Comparison of ENCODE assay signal across 18 cellular contexts in the genomic region with DNA sequence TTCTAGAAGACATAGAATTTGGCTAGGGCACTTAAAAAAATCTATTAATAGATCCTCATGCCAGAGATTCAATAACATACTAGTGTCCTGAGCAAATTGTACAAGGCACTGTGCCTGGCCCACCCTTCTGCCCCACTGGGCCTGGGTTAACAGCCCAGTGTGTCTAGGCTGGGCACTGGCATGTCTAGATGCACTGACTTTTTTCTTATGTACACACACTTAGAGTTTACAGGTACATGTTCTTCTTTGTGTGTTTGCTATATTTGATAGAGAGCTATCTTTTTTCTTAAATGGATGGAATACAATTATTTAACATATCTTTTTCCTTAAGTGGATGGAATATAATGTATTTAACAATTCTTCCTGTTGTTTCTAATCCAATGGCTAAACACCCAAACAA.
DNase-seq lines count a peak whose midpoint lies in the region; ATAC-seq lines count a peak whose summit lies in the region.
"Had no signal": no experiment of that assay in that cellular context is flagged by ENCODE, and none has a peak within 500 bp of the region (broad histone marks: within the 10 kb centered on the region; RNA-seq: fewer than 3 reads in every experiment).

No MANE protein-coding gene starts in this region.

- no peak overlapping the region for H3K23ac ChIP-seq in mesenchymal stem cell (ENCODE audit: low read length in 2 of 2)

- peak overlapping the region; percentile 63; the same call in 1 of the 2 replicates for H3K9ac ChIP-seq in GM23248
- peak overlapping the region; percentile 91 for H3K9ac ChIP-seq in adipocyte (ENCODE audit: low read length)
- peak overlapping the region; percentile 89 for H3K9ac ChIP-seq in mesenchymal stem cell (ENCODE audit: low read length)
- peak overlapping the region in 2 of 3 donors; percentile 8 to 41 for H3K9ac ChIP-seq in skeletal muscle tissue (ENCODE audit: low read depth in 1 of 3, low read length in 3 of 3)
- H3K9ac ChIP-seq: BLaER1 had no signal

- H3K14ac ChIP-seq in mesenchymal stem cell (ENCODE audit: low read length in 2 of 2), result no peak overlapping the region

- peaks cover 21% of the 10 kb centered on the region for H3F3A ChIP-seq in GM23248 (ENCODE audit: insufficient read depth)

- peaks cover 27% of the 10 kb centered on the region for H3K4me1 ChIP-seq in GM23248 (ENCODE audit: insufficient read depth)
- H3K4me1 ChIP-seq in adipocyte (ENCODE audit: control insufficient read depth, insufficient read depth, low read length), result peaks cover 48% of the 10 kb centered on the region
- peaks cover 12% of the 10 kb centered on the region for H3K4me1 ChIP-seq in mesenchymal stem cell (ENCODE audit: control insufficient read depth, insufficient read depth, low read depth, low read length)
- peaks cover 20 to 26% (median 24%) of the 10 kb centered on the region in 3 donors for H3K4me1 ChIP-seq in skeletal muscle tissue (ENCODE audit: control insufficient read depth in 3 of 3, insufficient read depth in 3 of 3, low read length in 3 of 3)
- H3K4me1 ChIP-seq: BLaER1, SJCRH30 had no signal

- ATAC-seq in stimulated activated memory B cell treated with anti-CD40 and anti-IgM and Interleukin-4, amounts not matched to agents 10 μg/mL and 1 μg/mL and 100 μg/mL, for 72 hours, result no peak
- ATAC-seq: left lobe of liver had no signal

- H3K27ac Mint-ChIP-seq in stimulated activated memory B cell treated with anti-CD40 and anti-IgM and Interleukin-4, amounts not matched to agents 10 μg/mL and 1 μg/mL and 100 μg/mL, for 72 hours, result no peak overlapping the region
- H3K27ac Mint-ChIP-seq: naive B cell, progenitor cell of endocrine pancreas had no signal

- H3K36me3 ChIP-seq in GM23248 (ENCODE audit: low read depth) (no peaks in the 10 kb centered on the region), adipocyte (ENCODE audit: control insufficient read depth, insufficient read depth, low read length, severe bottlenecking) (no peaks in the 10 kb centered on the region), mesenchymal stem cell (ENCODE audit: control insufficient read depth in 1 of 2, insufficient read depth in 2 of 2, low read depth in 1 of 2, low read length in 2 of 2) (peaks cover 0 to 4% of the 10 kb centered on the region in 2 experiments), skeletal muscle tissue (ENCODE audit: control insufficient read depth in 3 of 3, insufficient read depth in 3 of 3, low read length in 3 of 3) (no peaks in the 10 kb centered on the region)
- H3K36me3 ChIP-seq: SJCRH30 had no signal

- H2AK5ac ChIP-seq in mesenchymal stem cell (ENCODE audit: low read length, severe bottlenecking), result no peak overlapping the region

- no peaks in the 10 kb centered on the region for H3K27me3 ChIP-seq in GM23248 (replicated peaks; ENCODE audit: insufficient read depth)
- no peaks in the 10 kb centered on the region for H3K27me3 ChIP-seq in adipocyte (replicated peaks; ENCODE audit: control insufficient read depth, insufficient read depth, low read length)
- no peaks in the 10 kb centered on the region for H3K27me3 ChIP-seq in mesenchymal stem cell (ENCODE audit: control insufficient read depth in 1 of 2, insufficient read depth in 1 of 2, low read length in 2 of 2)
- no peaks in the 10 kb centered on the region for H3K27me3 ChIP-seq in skeletal muscle tissue (ENCODE audit: control insufficient read depth in 3 of 3, insufficient read depth in 3 of 3, low read length in 3 of 3)
- H3K27me3 ChIP-seq: BLaER1, SJCRH30 had no signal

- H3K4me2 ChIP-seq in GM23248 (ENCODE audit: unreplicated experiment) (peak overlapping the region; percentile 75), mesenchymal stem cell (ENCODE audit: low read length, poor library complexity, severe bottlenecking) (no peak overlapping the region)
- H3K4me2 ChIP-seq: BLaER1 had no signal

- H3K18ac ChIP-seq in mesenchymal stem cell (ENCODE audit: low read depth in 1 of 2, low read length in 2 of 2), result peak overlapping the region in 1 of 2 experiments; percentile 16

- in situ Hi-C loops in GM23248 (cut with MboI), result no loop called here

- H2AFZ ChIP-seq in GM23248 (peak overlapping the region; percentile 36; the same call in 1 of the 2 replicates), mesenchymal stem cell (ENCODE audit: low read depth, low read length) (no peak overlapping the region)

- H4K91ac ChIP-seq in mesenchymal stem cell (ENCODE audit: low read length), result no peak overlapping the region

- H3K9me3 Mint-ChIP-seq in stimulated activated memory B cell treated with anti-CD40 and anti-IgM and Interleukin-4, amounts not matched to agents 10 μg/mL and 1 μg/mL and 100 μg/mL, for 72 hours, result peaks cover 3% of the 10 kb centered on the region

- H3K79me2 ChIP-seq in GM23248 (ENCODE audit: insufficient read depth), result no peaks in the 10 kb centered on the region

- no peak for DNase-seq in GM23248
- no peak for DNase-seq in adipocyte (ENCODE audit: low read depth)
- no peak for DNase-seq in mesenchymal stem cell
- no peak for DNase-seq in NCI-H2196 treated with DMSO at 0.1 percent for 48 hours (lab: John Stamatoyannopoulos, UW; ENCODE audit: unreplicated experiment)
- no peak for DNase-seq in activated gamma-delta T cell (lab: John Stamatoyannopoulos, UW)
- no peak for DNase-seq in NCI-H2227 treated with DMSO at 0.1 percent for 48 hours (lab: John Stamatoyannopoulos, UW)
- DNase-seq: activated CD8-positive, alpha-beta memory T cell treated with anti-CD3 and anti-CD28 coated beads, Interleukin-2, amount 50 U/mL, for 48 hours; activated naive CD4-positive, alpha-beta T cell; DMS 273 treated with DMSO at 0.1 percent for 48 hours; naive B cell; NCI-H1694 treated with DMSO at 0.1 percent for 48 hours; NCI-H524 treated with DMSO at 0.1 percent for 48 hours; SJCRH30 had no signal

- peaks cover 4% of the 10 kb centered on the region for H3K36me3 Mint-ChIP-seq in stimulated activated memory B cell treated with anti-CD40 and anti-IgM and Interleukin-4, amounts not matched to agents 10 μg/mL and 1 μg/mL and 100 μg/mL, for 72 hours

- H3K9me3 ChIP-seq in GM23248 (ENCODE audit: low read depth) (no peaks in the 10 kb centered on the region), adipocyte (ENCODE audit: control insufficient read depth, low read length) (peaks cover 14% of the 10 kb centered on the region), mesenchymal stem cell (ENCODE audit: control insufficient read depth, low read length) (no peaks in the 10 kb centered on the region), skeletal muscle tissue (ENCODE audit: control insufficient read depth in 3 of 3, low read length in 3 of 3) (no peaks in the 10 kb centered on the region)
- H3K9me3 ChIP-seq: SJCRH30 had no signal

- H3K9me2 ChIP-seq in GM23248 (ENCODE audit: insufficient read depth), result no peaks in the 10 kb centered on the region

- H3K4me1 Mint-ChIP-seq in stimulated activated memory B cell treated with anti-CD40 and anti-IgM and Interleukin-4, amounts not matched to agents 10 μg/mL and 1 μg/mL and 100 μg/mL, for 72 hours, result peaks cover 11% of the 10 kb centered on the region

- peak overlapping the region in 1 of 2 experiments; percentile 27 for H2BK12ac ChIP-seq in mesenchymal stem cell (ENCODE audit: low read length in 2 of 2)

- no peak overlapping the region for H4K8ac ChIP-seq in mesenchymal stem cell (ENCODE audit: low read length)

- no peak overlapping the region for H2BK5ac ChIP-seq in mesenchymal stem cell (ENCODE audit: low read depth, low read length, poor library complexity, severe bottlenecking)

- no peak overlapping the region for H2BK120ac ChIP-seq in mesenchymal stem cell (ENCODE audit: low read depth, low read length)

- no peak overlapping the region for H3K4me3 Mint-ChIP-seq in stimulated activated memory B cell treated with anti-CD40 and anti-IgM and Interleukin-4, amounts not matched to agents 10 μg/mL and 1 μg/mL and 100 μg/mL, for 72 hours
- H3K4me3 Mint-ChIP-seq: naive B cell had no signal

- H3K4ac ChIP-seq in mesenchymal stem cell (ENCODE audit: low read depth in 1 of 2, low read length in 2 of 2), result no peak overlapping the region

- no peaks in the 10 kb centered on the region for H4K20me1 ChIP-seq in GM23248 (ENCODE audit: insufficient read depth)
- H4K20me1 ChIP-seq: BLaER1 had no signal

- no peak overlapping the region for H2BK15ac ChIP-seq in mesenchymal stem cell (ENCODE audit: low read depth, poor library complexity, severe bottlenecking)

- H3K79me1 ChIP-seq in mesenchymal stem cell (replicated peaks; ENCODE audit: low read length, poor library complexity, severe bottlenecking), result no peaks in the 10 kb centered on the region

- H3K27me3 Mint-ChIP-seq in stimulated activated memory B cell treated with anti-CD40 and anti-IgM and Interleukin-4, amounts not matched to agents 10 μg/mL and 1 μg/mL and 100 μg/mL, for 72 hours, result peaks cover 16% of the 10 kb centered on the region

- H3K4me3 ChIP-seq in GM23248, result peak overlapping the region; percentile 47
- H3K4me3 ChIP-seq in adipocyte (ENCODE audit: low read length), result peak overlapping the region; percentile 72
- peak overlapping the region in 1 of 2 experiments; percentile 61 for H3K4me3 ChIP-seq in mesenchymal stem cell (ENCODE audit: insufficient read depth in 1 of 2, low read depth in 1 of 2, low read length in 2 of 2)
- H3K4me3 ChIP-seq in skeletal muscle tissue (ENCODE audit: low read length in 3 of 3), result no peak overlapping the region
- H3K4me3 ChIP-seq: BLaER1, SJCRH30 had no signal

- peak overlapping the region; percentile 76 for H3K27ac ChIP-seq in GM23248
- H3K27ac ChIP-seq in mesenchymal stem cell (ENCODE audit: low read length, poor library complexity, severe bottlenecking), result no peak overlapping the region
- peak overlapping the region; percentile 81 for H3K27ac ChIP-seq in skeletal muscle tissue (ENCODE audit: low read depth, low read length)
- H3K27ac ChIP-seq: BLaER1, SJCRH30 had no signal

Comparison
In these comparisons a context has a peak if more than half of its experiments do, and no peak if none do; other contexts are left out.
1. H3K4me3 ChIP-seq: peak in GM23248 (single experiment) and adipocyte (single experiment); none in skeletal muscle tissue (0 of 3).
2. H3K9ac ChIP-seq: peak in every context shown above with its lines; median percentile 91 in adipocyte; 89 in mesenchymal stem cell; 63 in GM23248; 24 in skeletal muscle tissue.